8 cellular contexts compared by ENCODE assay signal in genomic region chr5:172173771-172174170, GRCh38. TPM values are rescaled to one million over a fixed set of nuclear protein-coding genes. Genes with fewer than 3 reads are reported as not detected.
DNase-seq lines count a peak whose midpoint lies in the region; ATAC-seq and TF ChIP-seq lines count a peak whose summit lies in the region.

No MANE protein-coding gene starts in this region.

- H3K27ac ChIP-seq in right atrium auricular region: peak overlapping the region; percentile 21

- ATAC-seq in GM18517 (IDR thresholded peaks at IDR 0.05; ENCODE audit: unreplicated experiment) (no peak), left colon (no peak)

- H3K36me3 ChIP-seq in right atrium auricular region: no peaks in the 10 kb centered on the region

- H3K4me3 Mint-ChIP-seq in stimulated activated naive CD8-positive, alpha-beta T cell treated with anti-CD3 and anti-CD28 coated beads, Interleukin-15, Interleukin-2, amounts not matched to agents 100 ng/mL and 50 ng/mL, for 24 hours: peak overlapping the region; percentile 80

- H3K4me1 ChIP-seq in right atrium auricular region: peaks cover 0 to 57% of the 10 kb centered on the region in 2 donors

- H3K9me3 Mint-ChIP-seq in stimulated activated naive CD8-positive, alpha-beta T cell treated with anti-CD3 and anti-CD28 coated beads, Interleukin-15, Interleukin-2, amounts not matched to agents 100 ng/mL and 50 ng/mL, for 24 hours: no peaks in the 10 kb centered on the region

- TF ChIP-seq CTCF in right atrium auricular region (IDR thresholded peaks at IDR 0.05): no peak

- H3K27me3 Mint-ChIP-seq in stimulated activated naive CD8-positive, alpha-beta T cell treated with anti-CD3 and anti-CD28 coated beads, Interleukin-15, Interleukin-2, amounts not matched to agents 100 ng/mL and 50 ng/mL, for 24 hours: no peaks in the 10 kb centered on the region

- H3K4me3 ChIP-seq in right atrium auricular region: no peak overlapping the region

- peaks cover 41% of the 10 kb centered on the region for H3K36me3 Mint-ChIP-seq in stimulated activated naive CD8-positive, alpha-beta T cell treated with anti-CD3 and anti-CD28 coated beads, Interleukin-15, Interleukin-2, amounts not matched to agents 100 ng/mL and 50 ng/mL, for 24 hours (ENCODE audit: low read depth)

- H3K4me1 Mint-ChIP-seq in stimulated activated naive CD8-positive, alpha-beta T cell treated with anti-CD3 and anti-CD28 coated beads, Interleukin-15, Interleukin-2, amounts not matched to agents 100 ng/mL and 50 ng/mL, for 24 hours (ENCODE audit: low read depth): peaks cover 97% of the 10 kb centered on the region

- no peaks in the 10 kb centered on the region for H3K27me3 ChIP-seq in right atrium auricular region

- intact Hi-C loops in left colon (cut with DNase I, micrococcal nuclease): no loop called here

- H3K27ac Mint-ChIP-seq in stimulated activated naive CD8-positive, alpha-beta T cell treated with anti-CD3 and anti-CD28 coated beads, Interleukin-15, Interleukin-2, amounts not matched to agents 100 ng/mL and 50 ng/mL, for 24 hours: peak overlapping the region; percentile 91

- DNase-seq in NCI-H226: peak; percentile 72
- peak; percentile 48 for DNase-seq in activated T-cell treated with anti-CD3 and anti-CD28 coated beads for 4 hours
- DNase-seq in right atrium auricular region (ENCODE audit: low spot score): no peak
- DNase-seq in NCI-H748 (lab: John Stamatoyannopoulos, UW; ENCODE audit: unreplicated experiment): no peak
- no peak for DNase-seq in left colon
- no peak for DNase-seq in LoVo (ENCODE audit: low spot score)

- H3K9me3 ChIP-seq in right atrium auricular region: no peaks in the 10 kb centered on the region

RNA-seq across cellular contexts. Expression of gene STK10, which starts 14.3 kb away (rescaled TPM):
- total RNA-seq in right atrium auricular region: 10 to 100 TPM in 1 of 2 donors, 1 to 10 TPM in 1; 6.9 to 10.8 TPM
- 10 to 100 TPM; 32.6 to 35.7 TPM for total RNA-seq in left colon

RNA-seq across cellular contexts. Expression of gene EFCAB9, which starts 20.2 kb away (rescaled TPM):
- total RNA-seq in right atrium auricular region (not detected), left colon (not detected)

Comparison
In these comparisons a context has a peak if more than half of its experiments do, and no peak if none do; other contexts are left out.
1. DNase-seq: peak in NCI-H226 (single experiment) and activated T-cell treated with anti-CD3 and anti-CD28 coated beads for 4 hours (single experiment); none in right atrium auricular region (single experiment), NCI-H748 (single experiment), left colon (0 of 2) and LoVo (single experiment).